ENCODE assay signal across 9 cellular contexts in the genomic region with DNA sequence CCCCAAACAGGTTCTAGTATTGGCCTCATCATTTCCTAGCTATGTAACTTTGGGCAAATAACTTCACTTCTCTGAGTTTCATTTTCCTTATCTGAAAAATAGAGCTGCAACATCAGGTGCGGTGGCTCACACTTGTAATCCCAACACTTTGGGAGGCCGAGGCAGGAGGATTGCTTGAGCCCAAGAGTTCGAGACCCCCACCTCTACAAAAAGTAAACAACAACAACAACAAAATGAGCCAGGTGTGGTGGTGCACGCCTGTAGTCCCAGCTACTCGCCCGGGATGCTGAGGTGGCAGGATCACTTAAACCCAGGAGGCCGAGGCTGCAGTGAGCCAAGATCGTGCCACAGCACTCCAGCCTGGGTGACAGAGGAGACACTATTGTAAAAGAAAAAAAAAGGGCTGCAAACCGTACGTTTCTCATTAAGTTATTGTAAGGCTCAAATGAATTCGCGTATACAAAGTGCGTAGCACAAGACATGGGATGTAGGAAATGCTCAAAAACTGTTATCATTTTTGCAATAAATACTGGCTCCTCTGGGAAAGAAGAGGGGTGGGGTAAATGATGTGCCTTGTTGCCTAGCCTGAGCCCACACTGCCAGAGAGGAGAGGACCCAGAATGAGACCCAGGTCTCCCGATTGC. TPM values are rescaled to one million over a fixed set of nuclear protein-coding genes. Genes with fewer than 3 reads are reported as not detected.
DNase-seq lines count a peak whose midpoint lies in the region; ATAC-seq and TF ChIP-seq lines count a peak whose summit lies in the region.
"Had no signal": no experiment of that assay in that cellular context is flagged by ENCODE, and none has a peak within 500 bp of the region (broad histone marks: within the 10 kb centered on the region; RNA-seq: fewer than 3 reads in every experiment).

No MANE protein-coding gene starts in this region.

- H3K9me3 Mint-ChIP-seq in naive thymus-derived CD4-positive, alpha-beta T cell = no peaks in the 10 kb centered on the region

- peaks cover 23 to 56% (median 42%) of the 10 kb centered on the region in 7 donors for H3K4me1 Mint-ChIP-seq in naive thymus-derived CD4-positive, alpha-beta T cell

- BruUV-seq in A673 (replicated peaks; lab: Mats Ljungman, UMichigan) = no TSS peak

- peak overlapping the region; percentile 71 to 77 for H3K9ac ChIP-seq in colonic mucosa (ENCODE audit: low read depth in 2 of 2, low read length in 2 of 2)

- H3K9me3 ChIP-seq in A673 (ENCODE audit: low read depth, low read length, poor library complexity, severe bottlenecking) (no peaks in the 10 kb centered on the region), KOPT-K1 (ENCODE audit: insufficient read depth, low read length, poor library complexity, severe bottlenecking) (no peaks in the 10 kb centered on the region), colonic mucosa (no peaks in the 10 kb centered on the region)
- no peaks in the 10 kb centered on the region for H3K9me3 ChIP-seq in naive thymus-derived CD4-positive, alpha-beta T cell (ENCODE audit: control insufficient read depth in 2 of 3, low read length in 3 of 3)

- intact Hi-C loops in A673 (cut with micrococcal nuclease; ENCODE audit: unreplicated experiment) = no loop called here
- intact Hi-C loops in colonic mucosa (cut with DNase I) = no loop called here
- intact Hi-C loops in naive thymus-derived CD4-positive, alpha-beta T cell (cut with micrococcal nuclease) = no loop called here

- H3K4me3 Mint-ChIP-seq in naive thymus-derived CD4-positive, alpha-beta T cell = peak overlapping the region; percentile 84 to 97 (median 93)

- ATAC-seq in naive thymus-derived CD4-positive, alpha-beta T cell = no peak
- ATAC-seq in GM21619 (IDR thresholded peaks at IDR 0.05; ENCODE audit: unreplicated experiment) (no peak), GM21576 (IDR thresholded peaks at IDR 0.05; ENCODE audit: unreplicated experiment) (no peak)

- H3K4me1 ChIP-seq in A673 (ENCODE audit: insufficient read depth, low read length, poor library complexity, severe bottlenecking) (peaks cover 12% of the 10 kb centered on the region), colonic mucosa (no peaks in the 10 kb centered on the region)
- peaks cover 19 to 25% of the 10 kb centered on the region in 2 donors for H3K4me1 ChIP-seq in naive thymus-derived CD4-positive, alpha-beta T cell (ENCODE audit: control insufficient read depth in 2 of 2, insufficient read depth in 2 of 2, low read length in 2 of 2)

- peak overlapping the region; percentile 91 for H3K4me3 ChIP-seq in A673 (ENCODE audit: low read depth, low read length, poor library complexity, severe bottlenecking)
- H3K4me3 ChIP-seq in colonic mucosa = peak overlapping the region; percentile 72
- H3K4me3 ChIP-seq in naive thymus-derived CD4-positive, alpha-beta T cell (ENCODE audit: low read length) = peak overlapping the region; percentile 81

- H3K27ac ChIP-seq in A673 (ENCODE audit: low read depth, low read length, poor library complexity, severe bottlenecking) (peak overlapping the region; percentile 75), KOPT-K1 (ENCODE audit: low read depth, low read length, poor library complexity, severe bottlenecking) (peak overlapping the region; percentile 74), colonic mucosa (no peak overlapping the region)
- H3K27ac ChIP-seq in naive thymus-derived CD4-positive, alpha-beta T cell (ENCODE audit: low read depth, low read length) = peak overlapping the region; percentile 77

- H3K27me3 ChIP-seq in A673 (replicated peaks; ENCODE audit: insufficient read depth, low read depth, low read length, poor library complexity) = no peaks in the 10 kb centered on the region
- no peaks in the 10 kb centered on the region for H3K27me3 ChIP-seq in colonic mucosa
- no peaks in the 10 kb centered on the region for H3K27me3 ChIP-seq in naive thymus-derived CD4-positive, alpha-beta T cell (ENCODE audit: control insufficient read depth in 2 of 2, insufficient read depth in 2 of 2, low read length in 2 of 2)

- H3K27ac Mint-ChIP-seq in naive thymus-derived CD4-positive, alpha-beta T cell = peak overlapping the region in 7 of 9 donors; percentile 43 to 99 (median 93)

- no peaks in the 10 kb centered on the region for H3K27me3 Mint-ChIP-seq in naive thymus-derived CD4-positive, alpha-beta T cell

- POLR2A ChIA-PET in A673 (lab: Charles Lee; ENCODE audit: low non-redundant PET) = no interaction called here
- POLR2A ChIA-PET in naive thymus-derived CD4-positive, alpha-beta T cell (lab: Charles Lee) = interaction anchor here (0.9 to 1.0 kb wide), 2 partner anchors 8 to 52 kb away, joined by 3 read pairs; no protein-coding TSS in a partner anchor

- CTCF ChIA-PET in A673 (lab: Charles Lee) = interaction anchor here (0.6 kb wide), 1 partner anchor 414 kb away, joined by 3 read pairs; no protein-coding TSS in a partner anchor
- CTCF ChIA-PET in naive thymus-derived CD4-positive, alpha-beta T cell (lab: Charles Lee) = interaction anchor here (0.6 kb wide), 2 partner anchors 233 to 553 kb away, joined by 3 read pairs; no protein-coding TSS in a partner anchor

- peaks cover 2% of the 10 kb centered on the region for H3K36me3 ChIP-seq in A673 (ENCODE audit: insufficient read depth, low read length, poor library complexity, severe bottlenecking)
- peaks cover 3% of the 10 kb centered on the region for H3K36me3 ChIP-seq in KOPT-K1 (ENCODE audit: insufficient read depth, low read length)
- H3K36me3 ChIP-seq in colonic mucosa = no peaks in the 10 kb centered on the region
- H3K36me3 ChIP-seq in naive thymus-derived CD4-positive, alpha-beta T cell (ENCODE audit: control insufficient read depth in 2 of 3, insufficient read depth in 3 of 3, low read length in 3 of 3) = peaks cover 1 to 2% (median 2%) of the 10 kb centered on the region in 3 experiments

- TF ChIP-seq CTCF in A673 (conservative IDR thresholded peaks at IDR 0.05; ENCODE audit: low read depth, low read length) = no peak
- no peak for TF ChIP-seq CTCF in colonic mucosa (IDR thresholded peaks at IDR 0.05)

- peaks cover 0 to 6% (median 5%) of the 10 kb centered on the region in 5 donors for H3K36me3 Mint-ChIP-seq in naive thymus-derived CD4-positive, alpha-beta T cell

- DNase-seq in A673 (ENCODE audit: low spot score) = no peak
- no peak for DNase-seq in colonic mucosa
- no peak for DNase-seq in naive thymus-derived CD4-positive, alpha-beta T cell
- DNase-seq in NCI-H2196 treated with DMSO at 0.1 percent for 48 hours (lab: John Stamatoyannopoulos, UW; ENCODE audit: unreplicated experiment) = no peak
- DNase-seq in activated gamma-delta T cell (lab: John Stamatoyannopoulos, UW) = no peak
- DNase-seq: NCI-H1092 treated with DMSO at 0.1 percent for 48 hours had no signal

RNA-seq across cellular contexts. Expression of gene C12orf76, which starts 0.9 kb away (rescaled TPM):
- 14.5 and 15.8 TPM in 2 replicates for total RNA-seq in A673 (2021)
- total RNA-seq in colonic mucosa = 1 to 10 TPM; 7.2 to 8.4 TPM
- 10 to 100 TPM; 14.6 to 28.7 (median 27.8) TPM for total RNA-seq in naive thymus-derived CD4-positive, alpha-beta T cell
- 10 to 100 TPM; 14.3 to 21.0 TPM for polyA plus RNA-seq in naive thymus-derived CD4-positive, alpha-beta T cell

RNA-seq across cellular contexts. Expression of gene ANKRD13A, which starts 48.2 kb away (rescaled TPM):
- total RNA-seq in A673 (2021) = 19.8 and 22.6 TPM in 2 replicates
- 10 to 100 TPM; 39.9 to 69.1 TPM for total RNA-seq in colonic mucosa
- 10 to 100 TPM; 53.3 to 82.8 (median 67.0) TPM for total RNA-seq in naive thymus-derived CD4-positive, alpha-beta T cell
- 10 to 100 TPM; 33.4 to 57.0 TPM for polyA plus RNA-seq in naive thymus-derived CD4-positive, alpha-beta T cell

RNA-seq across cellular contexts. Expression of gene GIT2, which starts 51.3 kb away (rescaled TPM):
- 47.3 and 48.1 TPM in 2 replicates for total RNA-seq in A673 (2021)
- total RNA-seq in colonic mucosa = 10 to 100 TPM; 23.3 to 26.8 TPM
- total RNA-seq in naive thymus-derived CD4-positive, alpha-beta T cell = 100 to 1,000 TPM in 3 of 5 experiments, 10 to 100 TPM in 2; 70.3 to 128 (median 109) TPM
- polyA plus RNA-seq in naive thymus-derived CD4-positive, alpha-beta T cell = 10 to 100 TPM; 63.2 to 87.1 TPM
